2 cellular contexts compared by ENCODE assay signal in genomic region chr14:78131616-78132015, GRCh38.
TF ChIP-seq lines count a peak whose summit lies in the region.

No MANE protein-coding gene starts in this region.

TF ChIP-seq in H1, 55 proteins besides CTCF, POLR2A, EP300 and RAD21 (continued from another document):
- TF ChIP-seq ATF2 (IDR thresholded peaks at IDR 0.05; ENCODE audit: low read length) (no peak), CREB1 (IDR thresholded peaks at IDR 0.05) (no peak), SP4 (IDR thresholded peaks at IDR 0.05; ENCODE audit: low read length) (no peak), EGR1 (IDR thresholded peaks at IDR 0.05; ENCODE audit: borderline replicate concordance, low read depth, low read length) (no peak), ASH2L (IDR thresholded peaks at IDR 0.05; ENCODE audit: low read length) (no peak), TCF12 (IDR thresholded peaks at IDR 0.05; ENCODE audit: low read depth, low read length) (no peak), HDAC2 (IDR thresholded peaks at IDR 0.05; ENCODE audit: borderline replicate concordance in 1 of 2, low read depth in 2 of 2, low read length in 2 of 2) (no peak), CBX8 (IDR thresholded peaks at IDR 0.05; ENCODE audit: borderline replicate concordance, low read depth, low read length) (no peak), CBX5 (IDR thresholded peaks at IDR 0.05; ENCODE audit: low read depth, low read length) (no peak), BCL11A (IDR thresholded peaks at IDR 0.05; ENCODE audit: low read depth in 2 of 2, low read length in 2 of 2) (no peak)
- TF ChIP-seq, protein P1, sequence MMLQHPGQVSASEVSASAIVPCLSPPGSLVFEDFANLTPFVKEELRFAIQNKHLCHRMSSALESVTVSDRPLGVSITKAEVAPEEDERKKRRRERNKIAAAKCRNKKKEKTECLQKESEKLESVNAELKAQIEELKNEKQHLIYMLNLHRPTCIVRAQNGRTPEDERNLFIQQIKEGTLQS (IDR thresholded peaks at IDR 0.05; ENCODE audit: insufficient read depth, low read depth, low read length): no peak
TF ChIP-seq in H1: peak in this region for 0.

TF ChIP-seq in WTC11, 78 proteins besides CTCF, POLR2A, EP300 and RAD21 (continued from another document):
- no peak for TF ChIP-seq ATF2 (CRISPR knock-in tag; IDR thresholded peaks at IDR 0.05; ENCODE audit: borderline replicate concordance, low read depth)
- no peak for TF ChIP-seq ZNF512 (CRISPR knock-in tag; IDR thresholded peaks at IDR 0.05; ENCODE audit: borderline replicate concordance)
TF ChIP-seq in WTC11: peak in this region for 0.
